ENCODE assay signal across 1 cellular context in the genomic region with DNA sequence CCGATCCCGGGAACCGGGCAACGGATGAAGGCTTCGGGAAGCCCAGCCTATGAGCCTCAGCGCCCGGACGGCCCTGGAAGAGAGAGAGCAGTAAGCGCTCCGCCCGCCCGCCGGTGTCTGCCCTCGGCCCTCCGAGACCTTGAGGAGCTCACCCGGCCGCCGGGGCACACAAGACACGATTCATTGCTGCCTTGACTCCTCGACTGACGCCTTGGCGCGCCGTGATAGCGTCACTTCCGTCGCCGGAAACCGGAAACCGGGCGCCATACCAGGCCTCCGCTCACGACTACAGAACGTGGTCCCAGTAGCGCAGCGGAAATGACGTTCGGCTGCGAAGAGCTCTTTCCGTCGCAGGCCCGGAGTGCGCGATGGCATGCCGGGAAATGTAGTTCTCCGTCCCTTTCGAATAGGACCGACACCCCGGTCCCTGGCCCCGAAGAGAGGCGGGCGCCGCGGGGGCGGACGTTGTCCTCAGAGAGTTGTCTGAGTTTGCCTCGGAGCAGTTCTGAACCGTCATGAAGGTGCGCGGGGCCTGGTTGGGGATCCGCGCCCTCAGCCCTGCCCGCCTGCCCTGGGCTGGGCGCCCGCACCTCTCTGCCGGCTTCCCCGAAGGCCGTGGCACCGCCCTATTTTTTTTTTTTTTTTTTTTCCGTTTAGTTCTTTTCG.
A peak's percentile ranks its signal among the peaks of the same experiment; 100 is the strongest.
TF ChIP-seq lines count a peak whose summit lies in the region.

A gene (minus strand): TSS at position 208 of the 666 bp plus-strand sequence. CDS start 24 bp downstream, at position 184.

TF ChIP-seq in HepG2, 621 proteins besides CTCF, POLR2A, EP300 and RAD21 (continued from another document and continues in another):
- TF ChIP-seq REL (CRISPR knock-in tag; conservative IDR thresholded peaks at IDR 0.05) = no peak
- TF ChIP-seq ZNF720 (CRISPR knock-in tag; IDR thresholded peaks at IDR 0.05) = no peak
- no peak for TF ChIP-seq ZMYM3 (CRISPR knock-in tag; IDR thresholded peaks at IDR 0.05)
- TF ChIP-seq PAWR (CRISPR knock-in tag; IDR thresholded peaks at IDR 0.05; ENCODE audit: borderline replicate concordance) = no peak
- no peak for TF ChIP-seq SMYD3 (CRISPR knock-in tag; IDR thresholded peaks at IDR 0.05)
- TF ChIP-seq MED13 (CRISPR knock-in tag; IDR thresholded peaks at IDR 0.05) = 0 out of 2 replicates have a peak, but pooled peaks have one; percentile 40
- peak; percentile 31; the same call in 1 of the 2 replicates for TF ChIP-seq ZBTB7B (CRISPR knock-in tag; IDR thresholded peaks at IDR 0.05)
- TF ChIP-seq ZNF777 (CRISPR knock-in tag; IDR thresholded peaks at IDR 0.05) = peak; percentile 73
- no peak for TF ChIP-seq CBX2 (IDR thresholded peaks at IDR 0.05; ENCODE audit: low read depth, low read length)
- no peak for TF ChIP-seq CBX2 (CRISPR knock-in tag; IDR thresholded peaks at IDR 0.05; ENCODE audit: low read depth)
- TF ChIP-seq, protein P1, sequence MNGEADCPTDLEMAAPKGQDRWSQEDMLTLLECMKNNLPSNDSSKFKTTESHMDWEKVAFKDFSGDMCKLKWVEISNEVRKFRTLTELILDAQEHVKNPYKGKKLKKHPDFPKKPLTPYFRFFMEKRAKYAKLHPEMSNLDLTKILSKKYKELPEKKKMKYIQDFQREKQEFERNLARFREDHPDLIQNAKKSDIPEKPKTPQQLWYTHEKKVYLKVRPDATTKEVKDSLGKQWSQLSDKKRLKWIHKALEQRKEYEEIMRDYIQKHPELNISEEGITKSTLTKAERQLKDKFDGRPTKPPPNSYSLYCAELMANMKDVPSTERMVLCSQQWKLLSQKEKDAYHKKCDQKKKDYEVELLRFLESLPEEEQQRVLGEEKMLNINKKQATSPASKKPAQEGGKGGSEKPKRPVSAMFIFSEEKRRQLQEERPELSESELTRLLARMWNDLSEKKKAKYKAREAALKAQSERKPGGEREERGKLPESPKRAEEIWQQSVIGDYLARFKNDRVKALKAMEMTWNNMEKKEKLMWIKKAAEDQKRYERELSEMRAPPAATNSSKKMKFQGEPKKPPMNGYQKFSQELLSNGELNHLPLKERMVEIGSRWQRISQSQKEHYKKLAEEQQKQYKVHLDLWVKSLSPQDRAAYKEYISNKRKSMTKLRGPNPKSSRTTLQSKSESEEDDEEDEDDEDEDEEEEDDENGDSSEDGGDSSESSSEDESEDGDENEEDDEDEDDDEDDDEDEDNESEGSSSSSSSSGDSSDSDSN (CRISPR knock-in tag; IDR thresholded peaks at IDR 0.05) = peak; percentile 65
- TF ChIP-seq, protein P2, sequence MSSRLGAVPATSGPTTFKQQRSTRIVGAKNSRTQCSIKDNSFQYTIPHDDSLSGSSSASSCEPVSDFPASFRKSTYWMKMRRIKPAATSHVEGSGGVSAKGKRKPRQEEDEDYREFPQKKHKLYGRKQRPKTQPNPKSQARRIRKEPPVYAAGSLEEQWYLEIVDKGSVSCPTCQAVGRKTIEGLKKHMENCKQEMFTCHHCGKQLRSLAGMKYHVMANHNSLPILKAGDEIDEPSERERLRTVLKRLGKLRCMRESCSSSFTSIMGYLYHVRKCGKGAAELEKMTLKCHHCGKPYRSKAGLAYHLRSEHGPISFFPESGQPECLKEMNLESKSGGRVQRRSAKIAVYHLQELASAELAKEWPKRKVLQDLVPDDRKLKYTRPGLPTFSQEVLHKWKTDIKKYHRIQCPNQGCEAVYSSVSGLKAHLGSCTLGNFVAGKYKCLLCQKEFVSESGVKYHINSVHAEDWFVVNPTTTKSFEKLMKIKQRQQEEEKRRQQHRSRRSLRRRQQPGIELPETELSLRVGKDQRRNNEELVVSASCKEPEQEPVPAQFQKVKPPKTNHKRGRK (CRISPR knock-in tag; IDR thresholded peaks at IDR 0.05) = no peak
- TF ChIP-seq XRCC5 (optimal IDR thresholded peaks at IDR 0.05; ENCODE audit: low read length) = no peak
- peak; percentile 98 for TF ChIP-seq HDAC1 (CRISPR knock-in tag; IDR thresholded peaks at IDR 0.05)
- TF ChIP-seq ZEB1 (IDR thresholded peaks at IDR 0.05; ENCODE audit: insufficient replicate concordance, low read depth) = peak; percentile 8
- TF ChIP-seq ZNF572 (CRISPR knock-in tag; IDR thresholded peaks at IDR 0.05) = no peak
- TF ChIP-seq, protein P3, sequence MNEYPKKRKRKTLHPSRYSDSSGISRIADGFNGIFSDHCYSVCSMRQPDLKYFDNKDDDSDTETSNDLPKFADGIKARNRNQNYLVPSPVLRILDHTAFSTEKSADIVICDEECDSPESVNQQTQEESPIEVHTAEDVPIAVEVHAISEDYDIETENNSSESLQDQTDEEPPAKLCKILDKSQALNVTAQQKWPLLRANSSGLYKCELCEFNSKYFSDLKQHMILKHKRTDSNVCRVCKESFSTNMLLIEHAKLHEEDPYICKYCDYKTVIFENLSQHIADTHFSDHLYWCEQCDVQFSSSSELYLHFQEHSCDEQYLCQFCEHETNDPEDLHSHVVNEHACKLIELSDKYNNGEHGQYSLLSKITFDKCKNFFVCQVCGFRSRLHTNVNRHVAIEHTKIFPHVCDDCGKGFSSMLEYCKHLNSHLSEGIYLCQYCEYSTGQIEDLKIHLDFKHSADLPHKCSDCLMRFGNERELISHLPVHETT (CRISPR knock-in tag; conservative IDR thresholded peaks at IDR 0.05) = peak; percentile 93
- no peak; the same call in 1 of the 2 replicates for TF ChIP-seq ZNF558 (CRISPR knock-in tag; IDR thresholded peaks at IDR 0.05; ENCODE audit: borderline replicate concordance)
- TF ChIP-seq, protein P4, sequence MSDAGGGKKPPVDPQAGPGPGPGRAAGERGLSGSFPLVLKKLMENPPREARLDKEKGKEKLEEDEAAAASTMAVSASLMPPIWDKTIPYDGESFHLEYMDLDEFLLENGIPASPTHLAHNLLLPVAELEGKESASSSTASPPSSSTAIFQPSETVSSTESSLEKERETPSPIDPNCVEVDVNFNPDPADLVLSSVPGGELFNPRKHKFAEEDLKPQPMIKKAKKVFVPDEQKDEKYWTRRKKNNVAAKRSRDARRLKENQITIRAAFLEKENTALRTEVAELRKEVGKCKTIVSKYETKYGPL (CRISPR knock-in tag; IDR thresholded peaks at IDR 0.05) = no peak
- no peak; the same call in 1 of the 2 replicates for TF ChIP-seq SAFB2 (CRISPR knock-in tag; IDR thresholded peaks at IDR 0.05; ENCODE audit: borderline replicate concordance, low read depth)
- TF ChIP-seq ZNF121 (CRISPR knock-in tag; IDR thresholded peaks at IDR 0.05) = no peak
- TF ChIP-seq, protein P5, sequence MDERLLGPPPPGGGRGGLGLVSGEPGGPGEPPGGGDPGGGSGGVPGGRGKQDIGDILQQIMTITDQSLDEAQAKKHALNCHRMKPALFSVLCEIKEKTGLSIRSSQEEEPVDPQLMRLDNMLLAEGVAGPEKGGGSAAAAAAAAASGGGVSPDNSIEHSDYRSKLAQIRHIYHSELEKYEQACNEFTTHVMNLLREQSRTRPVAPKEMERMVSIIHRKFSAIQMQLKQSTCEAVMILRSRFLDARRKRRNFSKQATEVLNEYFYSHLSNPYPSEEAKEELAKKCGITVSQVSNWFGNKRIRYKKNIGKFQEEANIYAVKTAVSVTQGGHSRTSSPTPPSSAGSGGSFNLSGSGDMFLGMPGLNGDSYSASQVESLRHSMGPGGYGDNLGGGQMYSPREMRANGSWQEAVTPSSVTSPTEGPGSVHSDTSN (CRISPR knock-in tag; IDR thresholded peaks at IDR 0.05) = no peak
- TF ChIP-seq SKI (IDR thresholded peaks at IDR 0.05; ENCODE audit: partially characterized antibody) = peak; percentile 22
- no peak for TF ChIP-seq THYN1 (CRISPR knock-in tag; IDR thresholded peaks at IDR 0.05; ENCODE audit: borderline replicate concordance, low read depth)
- TF ChIP-seq, protein P6, sequence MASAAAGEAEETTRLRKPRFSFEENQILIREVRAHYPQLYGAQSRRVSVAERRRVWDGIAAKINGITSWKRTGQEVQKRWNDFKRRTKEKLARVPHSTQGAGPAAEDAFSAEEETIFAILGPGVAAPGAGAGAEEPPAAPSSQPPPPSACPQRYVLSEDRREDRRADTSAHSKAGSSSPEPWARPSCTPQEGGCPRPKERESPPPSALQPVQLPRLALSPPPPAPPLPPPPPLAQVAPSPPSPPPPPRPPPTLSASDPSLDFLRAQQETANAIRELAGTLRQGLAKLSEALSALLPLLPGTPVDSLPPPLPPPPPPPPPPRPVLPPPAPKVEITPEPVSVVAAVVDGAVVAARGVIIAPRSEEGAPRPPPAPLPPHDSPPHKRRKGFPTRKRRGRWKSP (CRISPR knock-in tag; IDR thresholded peaks at IDR 0.05) = peak; percentile 67; the same call in 1 of the 2 replicates
- TF ChIP-seq NAIF1 (CRISPR knock-in tag; IDR thresholded peaks at IDR 0.05; ENCODE audit: borderline replicate concordance) = 0 out of 2 replicates have a peak, but pooled peaks have one; percentile 3
- TF ChIP-seq ZNF431 (CRISPR knock-in tag; IDR thresholded peaks at IDR 0.05; ENCODE audit: borderline replicate concordance, low read depth) = no peak
- TF ChIP-seq ZFP37 (CRISPR knock-in tag; IDR thresholded peaks at IDR 0.05; ENCODE audit: borderline replicate concordance) = no peak
- TF ChIP-seq ZNF749 (CRISPR knock-in tag; IDR thresholded peaks at IDR 0.05; ENCODE audit: borderline replicate concordance) = no peak
- TF ChIP-seq, protein P7, sequence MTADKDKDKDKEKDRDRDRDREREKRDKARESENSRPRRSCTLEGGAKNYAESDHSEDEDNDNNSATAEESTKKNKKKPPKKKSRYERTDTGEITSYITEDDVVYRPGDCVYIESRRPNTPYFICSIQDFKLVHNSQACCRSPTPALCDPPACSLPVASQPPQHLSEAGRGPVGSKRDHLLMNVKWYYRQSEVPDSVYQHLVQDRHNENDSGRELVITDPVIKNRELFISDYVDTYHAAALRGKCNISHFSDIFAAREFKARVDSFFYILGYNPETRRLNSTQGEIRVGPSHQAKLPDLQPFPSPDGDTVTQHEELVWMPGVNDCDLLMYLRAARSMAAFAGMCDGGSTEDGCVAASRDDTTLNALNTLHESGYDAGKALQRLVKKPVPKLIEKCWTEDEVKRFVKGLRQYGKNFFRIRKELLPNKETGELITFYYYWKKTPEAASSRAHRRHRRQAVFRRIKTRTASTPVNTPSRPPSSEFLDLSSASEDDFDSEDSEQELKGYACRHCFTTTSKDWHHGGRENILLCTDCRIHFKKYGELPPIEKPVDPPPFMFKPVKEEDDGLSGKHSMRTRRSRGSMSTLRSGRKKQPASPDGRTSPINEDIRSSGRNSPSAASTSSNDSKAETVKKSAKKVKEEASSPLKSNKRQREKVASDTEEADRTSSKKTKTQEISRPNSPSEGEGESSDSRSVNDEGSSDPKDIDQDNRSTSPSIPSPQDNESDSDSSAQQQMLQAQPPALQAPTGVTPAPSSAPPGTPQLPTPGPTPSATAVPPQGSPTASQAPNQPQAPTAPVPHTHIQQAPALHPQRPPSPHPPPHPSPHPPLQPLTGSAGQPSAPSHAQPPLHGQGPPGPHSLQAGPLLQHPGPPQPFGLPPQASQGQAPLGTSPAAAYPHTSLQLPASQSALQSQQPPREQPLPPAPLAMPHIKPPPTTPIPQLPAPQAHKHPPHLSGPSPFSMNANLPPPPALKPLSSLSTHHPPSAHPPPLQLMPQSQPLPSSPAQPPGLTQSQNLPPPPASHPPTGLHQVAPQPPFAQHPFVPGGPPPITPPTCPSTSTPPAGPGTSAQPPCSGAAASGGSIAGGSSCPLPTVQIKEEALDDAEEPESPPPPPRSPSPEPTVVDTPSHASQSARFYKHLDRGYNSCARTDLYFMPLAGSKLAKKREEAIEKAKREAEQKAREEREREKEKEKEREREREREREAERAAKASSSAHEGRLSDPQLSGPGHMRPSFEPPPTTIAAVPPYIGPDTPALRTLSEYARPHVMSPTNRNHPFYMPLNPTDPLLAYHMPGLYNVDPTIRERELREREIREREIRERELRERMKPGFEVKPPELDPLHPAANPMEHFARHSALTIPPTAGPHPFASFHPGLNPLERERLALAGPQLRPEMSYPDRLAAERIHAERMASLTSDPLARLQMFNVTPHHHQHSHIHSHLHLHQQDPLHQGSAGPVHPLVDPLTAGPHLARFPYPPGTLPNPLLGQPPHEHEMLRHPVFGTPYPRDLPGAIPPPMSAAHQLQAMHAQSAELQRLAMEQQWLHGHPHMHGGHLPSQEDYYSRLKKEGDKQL (CRISPR knock-in tag; IDR thresholded peaks at IDR 0.05; ENCODE audit: low read depth) = no peak
- TF ChIP-seq, protein P8, sequence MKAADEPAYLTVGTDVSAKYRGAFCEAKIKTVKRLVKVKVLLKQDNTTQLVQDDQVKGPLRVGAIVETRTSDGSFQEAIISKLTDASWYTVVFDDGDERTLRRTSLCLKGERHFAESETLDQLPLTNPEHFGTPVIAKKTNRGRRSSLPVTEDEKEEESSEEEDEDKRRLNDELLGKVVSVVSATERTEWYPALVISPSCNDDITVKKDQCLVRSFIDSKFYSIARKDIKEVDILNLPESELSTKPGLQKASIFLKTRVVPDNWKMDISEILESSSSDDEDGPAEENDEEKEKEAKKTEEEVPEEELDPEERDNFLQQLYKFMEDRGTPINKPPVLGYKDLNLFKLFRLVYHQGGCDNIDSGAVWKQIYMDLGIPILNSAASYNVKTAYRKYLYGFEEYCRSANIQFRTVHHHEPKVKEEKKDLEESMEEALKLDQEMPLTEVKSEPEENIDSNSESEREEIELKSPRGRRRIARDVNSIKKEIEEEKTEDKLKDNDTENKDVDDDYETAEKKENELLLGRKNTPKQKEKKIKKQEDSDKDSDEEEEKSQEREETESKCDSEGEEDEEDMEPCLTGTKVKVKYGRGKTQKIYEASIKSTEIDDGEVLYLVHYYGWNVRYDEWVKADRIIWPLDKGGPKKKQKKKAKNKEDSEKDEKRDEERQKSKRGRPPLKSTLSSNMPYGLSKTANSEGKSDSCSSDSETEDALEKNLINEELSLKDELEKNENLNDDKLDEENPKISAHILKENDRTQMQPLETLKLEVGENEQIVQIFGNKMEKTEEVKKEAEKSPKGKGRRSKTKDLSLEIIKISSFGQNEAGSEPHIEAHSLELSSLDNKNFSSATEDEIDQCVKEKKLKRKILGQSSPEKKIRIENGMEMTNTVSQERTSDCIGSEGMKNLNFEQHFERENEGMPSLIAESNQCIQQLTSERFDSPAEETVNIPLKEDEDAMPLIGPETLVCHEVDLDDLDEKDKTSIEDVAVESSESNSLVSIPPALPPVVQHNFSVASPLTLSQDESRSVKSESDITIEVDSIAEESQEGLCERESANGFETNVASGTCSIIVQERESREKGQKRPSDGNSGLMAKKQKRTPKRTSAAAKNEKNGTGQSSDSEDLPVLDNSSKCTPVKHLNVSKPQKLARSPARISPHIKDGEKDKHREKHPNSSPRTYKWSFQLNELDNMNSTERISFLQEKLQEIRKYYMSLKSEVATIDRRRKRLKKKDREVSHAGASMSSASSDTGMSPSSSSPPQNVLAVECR (CRISPR knock-in tag; IDR thresholded peaks at IDR 0.05; ENCODE audit: borderline replicate concordance) = peak; percentile 98
- TF ChIP-seq KLF11 (CRISPR knock-in tag; IDR thresholded peaks at IDR 0.05) = peak; percentile 75; the same call in 1 of the 2 replicates
- no peak for TF ChIP-seq NFE2 (CRISPR knock-in tag; IDR thresholded peaks at IDR 0.05)
- TF ChIP-seq TBX3 (IDR thresholded peaks at IDR 0.05; ENCODE audit: borderline replicate concordance) = no peak
- no peak for TF ChIP-seq MAFF (IDR thresholded peaks at IDR 0.05; ENCODE audit: low read depth, low read length)
- TF ChIP-seq, protein P9, sequence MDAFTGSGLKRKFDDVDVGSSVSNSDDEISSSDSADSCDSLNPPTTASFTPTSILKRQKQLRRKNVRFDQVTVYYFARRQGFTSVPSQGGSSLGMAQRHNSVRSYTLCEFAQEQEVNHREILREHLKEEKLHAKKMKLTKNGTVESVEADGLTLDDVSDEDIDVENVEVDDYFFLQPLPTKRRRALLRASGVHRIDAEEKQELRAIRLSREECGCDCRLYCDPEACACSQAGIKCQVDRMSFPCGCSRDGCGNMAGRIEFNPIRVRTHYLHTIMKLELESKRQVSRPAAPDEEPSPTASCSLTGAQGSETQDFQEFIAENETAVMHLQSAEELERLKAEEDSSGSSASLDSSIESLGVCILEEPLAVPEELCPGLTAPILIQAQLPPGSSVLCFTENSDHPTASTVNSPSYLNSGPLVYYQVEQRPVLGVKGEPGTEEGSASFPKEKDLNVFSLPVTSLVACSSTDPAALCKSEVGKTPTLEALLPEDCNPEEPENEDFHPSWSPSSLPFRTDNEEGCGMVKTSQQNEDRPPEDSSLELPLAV (CRISPR knock-in tag; conservative IDR thresholded peaks at IDR 0.05; ENCODE audit: low read depth) = no peak
- no peak for TF ChIP-seq ZNF468 (CRISPR knock-in tag; IDR thresholded peaks at IDR 0.05)
- TF ChIP-seq ZNF12 (CRISPR knock-in tag; IDR thresholded peaks at IDR 0.05) = no peak
- no peak for TF ChIP-seq ZMYM2 (CRISPR knock-in tag; IDR thresholded peaks at IDR 0.05)
